ENCODE assay signal across 8 cellular contexts in genomic region chrX:40154229-40154852, GRCh38. TPM values are rescaled to one million over a fixed set of nuclear protein-coding genes. Genes with fewer than 3 reads are reported as not detected.
DNase-seq lines count a peak whose midpoint lies in the region; ATAC-seq and TF ChIP-seq lines count a peak whose summit lies in the region.

No MANE protein-coding gene starts in this region.

- peak overlapping the region; percentile 67 to 84 for H3K4me3 Mint-ChIP-seq in H9
- H3K4me3 Mint-ChIP-seq in dendritic cell treated with granulocyte-macrophage colony-stimulating factor and Interleukin-4, amounts not matched to agents 40 ng/mL and 50 ng/mL, for 4 days, result peak overlapping the region; percentile 71

- H4K91ac ChIP-seq in H9 (ENCODE audit: insufficient read length, low read depth, low read length), result no peak overlapping the region

- peak overlapping the region; percentile 15 for H3K9ac ChIP-seq in H9 (ENCODE audit: extremely low read depth, insufficient read length, low read length)

- BruUV-seq in OCI-LY7 (replicated peaks; lab: Mats Ljungman, UMichigan), result no TSS peak

- CTCF ChIA-PET in OCI-LY7 (lab: Charles Lee; ENCODE audit: unreplicated experiment), result interaction anchor here (0.7 kb wide), 1 partner anchor 193 kb away, joined by 3 read pairs; no protein-coding TSS in a partner anchor

- peaks cover 30 to 33% of the 10 kb centered on the region in 2 experiments for H3K4me1 Mint-ChIP-seq in H9
- peaks cover 35% of the 10 kb centered on the region for H3K4me1 Mint-ChIP-seq in dendritic cell treated with granulocyte-macrophage colony-stimulating factor and Interleukin-4, amounts not matched to agents 40 ng/mL and 50 ng/mL, for 4 days (ENCODE audit: low read depth)

- H3K27ac Mint-ChIP-seq in H9, result no peak overlapping the region; a peak in 2 of 7 replicates
- H3K27ac Mint-ChIP-seq in dendritic cell treated with granulocyte-macrophage colony-stimulating factor and Interleukin-4, amounts not matched to agents 40 ng/mL and 50 ng/mL, for 4 days, result peak overlapping the region; percentile 56

- H2BK5ac ChIP-seq in H9 (ENCODE audit: insufficient read length, low read length), result no peak overlapping the region

- H3K56ac ChIP-seq in H9 (ENCODE audit: insufficient read length, low read depth, low read length), result no peak overlapping the region

- H2AK5ac ChIP-seq in H9 (ENCODE audit: insufficient read length, low read length), result no peak overlapping the region

- peaks cover 55% of the 10 kb centered on the region for H3K27me3 Mint-ChIP-seq in H9 (ENCODE audit: low read depth)
- peaks cover 19% of the 10 kb centered on the region for H3K27me3 Mint-ChIP-seq in dendritic cell treated with granulocyte-macrophage colony-stimulating factor and Interleukin-4, amounts not matched to agents 40 ng/mL and 50 ng/mL, for 4 days

- H3K4ac ChIP-seq in H9 (ENCODE audit: low read depth, low read length), result no peak overlapping the region

- ATAC-seq in HG02870 (IDR thresholded peaks at IDR 0.05; ENCODE audit: unreplicated experiment) (no peak), HG02798 (IDR thresholded peaks at IDR 0.05; ENCODE audit: poor library complexity, unreplicated experiment) (no peak)

- H3K4me3 ChIP-seq in AG09309 (ENCODE audit: control insufficient read depth, low read depth, low read length) (peak overlapping the region; percentile 17), OCI-LY7 (ENCODE audit: low read depth, low read length, poor library complexity, severe bottlenecking) (peak overlapping the region; percentile 67)

- no peaks in the 10 kb centered on the region for H3K9me3 ChIP-seq in H9 (ENCODE audit: control insufficient read depth, low read depth, low read length)
- no peaks in the 10 kb centered on the region for H3K9me3 ChIP-seq in OCI-LY7 (ENCODE audit: low read length)

- DNase-seq in AG09309 (ENCODE audit: low read depth) (no peak), H9 (peak; percentile 71), OCI-LY7 (ENCODE audit: low spot score) (peak; percentile 20), midbrain (lab: John Stamatoyannopoulos, UW) (peak; percentile 20)
- DNase-seq in activated CD4-positive, alpha-beta T cell treated with anti-CD3 and anti-CD28 coated beads for 48 hours, result no peak

- H2BK20ac ChIP-seq in H9 (ENCODE audit: low read depth, low read length, poor library complexity, severe bottlenecking), result no peak overlapping the region

- peak overlapping the region; percentile 86 for H3K4me2 ChIP-seq in H9 (ENCODE audit: insufficient read depth, insufficient read length, low read length)
- peak overlapping the region; percentile 97 for H3K4me2 ChIP-seq in OCI-LY7 (ENCODE audit: low read length)

- H3K79me1 ChIP-seq in H9 (ENCODE audit: insufficient read depth, low read depth, low read length, poor library complexity, severe bottlenecking), result no peaks in the 10 kb centered on the region

- H3K36me3 ChIP-seq in OCI-LY7 (ENCODE audit: insufficient read depth, low read length), result no peaks in the 10 kb centered on the region

- peaks cover 0 to 4% (median 2%) of the 10 kb centered on the region in 3 experiments; a peak in 3 of 7 replicates for H3K36me3 Mint-ChIP-seq in H9 (ENCODE audit: insufficient read depth in 1 of 3, low read depth in 3 of 3)
- H3K36me3 Mint-ChIP-seq in dendritic cell treated with granulocyte-macrophage colony-stimulating factor and Interleukin-4, amounts not matched to agents 40 ng/mL and 50 ng/mL, for 4 days (ENCODE audit: low read depth), result no peaks in the 10 kb centered on the region

- H2BK15ac ChIP-seq in H9 (ENCODE audit: low read depth, low read length), result no peak overlapping the region

- H3K23ac ChIP-seq in H9 (ENCODE audit: insufficient read length, low read depth, low read length), result no peak overlapping the region

- peaks cover 40% of the 10 kb centered on the region; the same call in 1 of the 2 replicates for H3K27me3 ChIP-seq in H9 (ENCODE audit: insufficient read depth, low read length)

- no peak overlapping the region for H2BK120ac ChIP-seq in H9 (ENCODE audit: low read depth, low read length, poor library complexity, severe bottlenecking)

- no peak overlapping the region for H3K27ac ChIP-seq in H9 (ENCODE audit: insufficient read length, low read depth, low read length)
- H3K27ac ChIP-seq in OCI-LY7 (ENCODE audit: low read depth, low read length, poor library complexity, severe bottlenecking), result peak overlapping the region; percentile 94

- H3K23me2 ChIP-seq in H9 (ENCODE audit: insufficient read length, low read depth, low read length, poor library complexity, severe bottlenecking), result peaks cover 45% of the 10 kb centered on the region

- H3K79me2 ChIP-seq in H9 (ENCODE audit: insufficient read depth, low read length), result no peaks in the 10 kb centered on the region; the same call in 1 of the 2 replicates
- H3K79me2 ChIP-seq in OCI-LY7 (ENCODE audit: insufficient read depth, low read depth, low read length), result no peaks in the 10 kb centered on the region

- H3K9me2 ChIP-seq in OCI-LY7 (ENCODE audit: insufficient read depth, low read length), result no peaks in the 10 kb centered on the region

- H4K5ac ChIP-seq in H9 (ENCODE audit: insufficient read length, low read depth, low read length), result no peak overlapping the region

- intact Hi-C loops in OCI-LY7 (cut with micrococcal nuclease; ENCODE audit: unreplicated experiment), result loop anchor here (2.0 kb wide), 2 partner anchors 14 to 56 kb away; no protein-coding TSS in a partner anchor
- intact Hi-C loops in dendritic cell treated with granulocyte-macrophage colony-stimulating factor and Interleukin-4, amounts not matched to agents 40 ng/mL and 50 ng/mL, for 4 days (cut with micrococcal nuclease), result loop anchor here (5.0 kb wide), 1 partner anchor 47 kb away; no protein-coding TSS in a partner anchor

- H2AFZ ChIP-seq in H9 (ENCODE audit: low read length) (no peak overlapping the region), OCI-LY7 (ENCODE audit: low read length) (no peak overlapping the region)

- no peak overlapping the region for H4K8ac ChIP-seq in H9 (replicated peaks; ENCODE audit: insufficient read length, low read depth, low read length)

- TF ChIP-seq CTCF in AG09309 (IDR thresholded peaks at IDR 0.05; ENCODE audit: control insufficient read depth, insufficient read depth, low read depth, low read length, missing control alignments) (no peak), H9 (conservative IDR thresholded peaks at IDR 0.05) (no peak), OCI-LY7 (conservative IDR thresholded peaks at IDR 0.05; ENCODE audit: low read length) (no peak)

- H3K4me1 ChIP-seq in H9 (ENCODE audit: insufficient read depth, low read length), result peaks cover 5% of the 10 kb centered on the region; the same call in 1 of the 2 replicates
- peaks cover 72% of the 10 kb centered on the region for H3K4me1 ChIP-seq in OCI-LY7 (ENCODE audit: insufficient read depth, low read length, poor library complexity, severe bottlenecking)

- no peak overlapping the region for H2BK12ac ChIP-seq in H9 (ENCODE audit: insufficient read length, low read depth, low read length)

- H4K20me1 ChIP-seq in H9 (ENCODE audit: control insufficient read depth, insufficient read depth, insufficient read length) (peaks cover 5% of the 10 kb centered on the region), OCI-LY7 (ENCODE audit: insufficient read depth, low read length) (no peaks in the 10 kb centered on the region)

- no CpG with 5 or more reads among the region's 39 CpGs for WGBS in H9 (ENCODE audit: extremely low coverage, insufficient read length, low lambda C conversion rate)

- peak overlapping the region; percentile 69; the same call in 1 of the 2 replicates for H3K14ac ChIP-seq in H9 (ENCODE audit: insufficient read depth, low read length)

- POLR2A ChIA-PET in OCI-LY7 (lab: Charles Lee), result interaction anchor here (0.6 to 2.6 kb wide), 4 partner anchors 9 to 50 kb away, joined by 3 to 15 read pairs (median 4); no protein-coding TSS in a partner anchor

- peaks cover 43 to 45% of the 10 kb centered on the region in 2 experiments for H3K9me3 Mint-ChIP-seq in H9
- no peaks in the 10 kb centered on the region for H3K9me3 Mint-ChIP-seq in dendritic cell treated with granulocyte-macrophage colony-stimulating factor and Interleukin-4, amounts not matched to agents 40 ng/mL and 50 ng/mL, for 4 days

- no peak overlapping the region for H3T11ph ChIP-seq in H9 (ENCODE audit: low read length)

- no peak overlapping the region for H3K18ac ChIP-seq in H9 (ENCODE audit: insufficient read length, low read depth, low read length)

RNA-seq across cellular contexts. Expression of gene BCOR, which starts 56.6 kb away (rescaled TPM):
- 126 and 134 TPM in 2 replicates for total RNA-seq in H9 (2021)
- 55.6 and 64.3 TPM in 2 replicates for total RNA-seq in OCI-LY7 (2014; rRNA removed; shearing (Covaris generic))
- 48.0 and 52.2 TPM in 2 replicates for total RNA-seq in OCI-LY7 (2022)

Comparison
In these comparisons a context has a peak if more than half of its experiments do, and no peak if none do; other contexts are left out.
1. DNase-seq: peak in H9 (single experiment), OCI-LY7 (single experiment) and midbrain (single experiment); none in AG09309 (single experiment) and activated CD4-positive, alpha-beta T cell treated with anti-CD3 and anti-CD28 coated beads for 48 hours (single experiment).